Comparison of ENCODE assay signal across 8 cellular contexts in the genomic region with DNA sequence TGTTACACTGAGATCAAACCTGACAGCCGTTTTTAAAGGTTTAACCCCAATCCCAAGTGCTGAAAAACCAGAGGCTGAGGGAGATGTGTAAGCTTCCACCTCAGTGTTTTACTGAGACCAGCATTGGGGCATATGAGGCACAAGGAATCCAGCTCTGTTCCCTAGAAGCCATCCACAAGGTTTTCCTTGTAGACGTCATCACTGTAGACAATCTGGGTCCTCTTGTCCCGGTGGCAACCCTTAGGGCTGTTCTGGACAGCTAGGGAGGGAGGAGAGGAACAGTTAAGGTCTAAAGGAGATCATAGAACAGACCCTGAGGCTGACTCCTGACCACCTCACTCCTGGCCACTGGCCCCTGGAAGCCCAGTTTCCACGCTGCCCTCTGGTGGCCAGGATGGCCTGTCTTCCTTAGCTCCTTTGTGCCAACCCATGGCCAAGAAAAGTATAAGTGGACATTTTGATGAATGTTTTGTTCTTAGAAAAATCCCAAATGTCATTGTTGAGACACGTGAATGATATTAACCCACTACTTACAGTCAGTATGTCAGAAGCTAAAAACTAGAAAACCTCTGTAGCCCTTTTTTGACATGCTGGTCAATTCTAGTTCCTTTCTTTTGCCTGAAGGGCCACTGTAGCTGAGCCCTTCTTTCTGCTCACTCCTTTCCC. TPM values are rescaled to one million over a fixed set of nuclear protein-coding genes. Genes with fewer than 3 reads are reported as not detected.
DNase-seq lines count a peak whose midpoint lies in the region; ATAC-seq and TF ChIP-seq lines count a peak whose summit lies in the region.

No MANE protein-coding gene starts in this region.

- CTCF ChIA-PET in T-cell (lab: Charles Lee) = interaction anchor here (0.5 to 1.5 kb wide), 6 partner anchors 12 to 1365 kb away, joined by 3 to 8 read pairs (median 4); partner anchors contain the start of genes DXO (in 1 of the 2), ZBTB12 (in 1 of the 2) and ZBTB22 (in 1 of the 2)

- H3K27me3 Mint-ChIP-seq in HFFc6 (ENCODE audit: insufficient read depth) (peaks cover 8% of the 10 kb centered on the region), T-cell (no peaks in the 10 kb centered on the region)

- H3K36me3 ChIP-seq in lung (ENCODE audit: control insufficient read depth in 2 of 2, insufficient read depth in 2 of 2, low read length in 2 of 2) = peaks cover 16 to 39% of the 10 kb centered on the region in 2 donors
- H3K36me3 ChIP-seq in tibial artery = peaks cover 50 to 69% (median 55%) of the 10 kb centered on the region in 3 donors

- H3K9me3 Mint-ChIP-seq in HFFc6 (no peaks in the 10 kb centered on the region), T-cell (no peaks in the 10 kb centered on the region)

- peaks cover 21% of the 10 kb centered on the region for H3K4me1 Mint-ChIP-seq in HFFc6 (ENCODE audit: low read depth)
- H3K4me1 Mint-ChIP-seq in T-cell = peaks cover under 1 to 4% (median 2%) of the 10 kb centered on the region in 3 donors

- no peak overlapping the region for H3K4me3 ChIP-seq in lung
- no peak overlapping the region for H3K4me3 ChIP-seq in tibial artery

- intact Hi-C loops in tibial artery (cut with DNase I; ENCODE audit: low total_unique reads) = loop anchor here (5.0 kb wide), 1 partner anchor 45 kb away; no protein-coding TSS in a partner anchor

- POLR2A ChIA-PET in T-cell (lab: Charles Lee) = no interaction called here

- H3K27me3 ChIP-seq in lung (ENCODE audit: control insufficient read depth, insufficient read depth) (no peaks in the 10 kb centered on the region), tibial artery (no peaks in the 10 kb centered on the region)

- H3K9me3 ChIP-seq in lung (ENCODE audit: control insufficient read depth in 2 of 2, insufficient read depth in 1 of 2, low read length in 1 of 2) = no peaks in the 10 kb centered on the region
- no peaks in the 10 kb centered on the region for H3K9me3 ChIP-seq in tibial artery

- H3K4me3 Mint-ChIP-seq in HFFc6 (no peak overlapping the region), T-cell (no peak overlapping the region)

- peak; percentile 28 for DNase-seq in COLO668 (lab: John Stamatoyannopoulos, UW; ENCODE audit: unreplicated experiment)
- peak; percentile 53 for DNase-seq in HFFc6
- peak in 4 of 34 experiments; percentile 11 to 40 (median 24) for DNase-seq in T-cell
- peak; percentile 29 to 63 for DNase-seq in dermis microvascular lymphatic vessel endothelial cell (ENCODE audit: low read depth in 2 of 2)
- DNase-seq in lung (ENCODE audit: low spot score) = peak; percentile 58
- peak in 1 of 2 donors; percentile 45 for DNase-seq in tibial artery
- DNase-seq in occipital lobe (lab: John Stamatoyannopoulos, UW) = no peak
- DNase-seq in NCI-H1048 (lab: John Stamatoyannopoulos, UW) = no peak

- TF ChIP-seq CTCF in HFFc6 (IDR thresholded peaks at IDR 0.05) (peak; percentile 92), lung (IDR thresholded peaks at IDR 0.05; ENCODE audit: control extremely low read depth, extremely low read depth) (peak; percentile 37), tibial artery (IDR thresholded peaks at IDR 0.05) (peak; percentile 66 to 68)

- H3K27ac Mint-ChIP-seq in HFFc6 (peak overlapping the region; percentile 8), T-cell (peak overlapping the region in 1 of 2 donors; percentile 9)

- H3K4me1 ChIP-seq in lung (ENCODE audit: control insufficient read depth in 2 of 2, insufficient read depth in 2 of 2, low read length in 2 of 2) = peaks cover 0 to 4% of the 10 kb centered on the region in 2 donors
- H3K4me1 ChIP-seq in tibial artery = peaks cover 0 to 4% (median under 1%) of the 10 kb centered on the region in 4 donors

- ATAC-seq in T-cell (replicated peaks in 1 of 4) (peak; percentile 42 to 56 (median 48)), lung (ENCODE audit: insufficient read depth, low FRiP score) (peak; percentile 79)

- peaks cover 21% of the 10 kb centered on the region; the same call in 1 of the 2 replicates for H3K36me3 Mint-ChIP-seq in HFFc6 (ENCODE audit: low read depth)
- peaks cover 32% of the 10 kb centered on the region for H3K36me3 Mint-ChIP-seq in T-cell

- WGBS in lung, 2 donors = 55 to 74% methylated on average over 5 of the region's 5 CpGs

- peak overlapping the region in 1 of 2 donors; percentile 17 for H3K27ac ChIP-seq in lung (ENCODE audit: low read depth in 1 of 2, low read length in 1 of 2)
- peak overlapping the region in 1 of 2 donors; percentile 51 for H3K27ac ChIP-seq in tibial artery

RNA-seq across cellular contexts. Expression of gene CFB, which starts 6.4 kb away (rescaled TPM):
- total RNA-seq in HFFc6 (2021; fragmentation: NEBNext Ultra II Directional; extraction: Animal tissue kit (Norgen Biotek cat#: 25700)) = 1 to 10 TPM in 2 of 6 experiments, under 1 TPM in 3, not detected in 1; 0.33 to 1.3 (median 0.81) TPM
- 1 to 10 TPM in 3 of 5 donors, not detected in 2; 1.3 to 2.2 (median 1.8) TPM for total RNA-seq in T-cell
- total RNA-seq in dermis microvascular lymphatic vessel endothelial cell = 0.13 and 0.51 TPM in 2 replicates
- 100 to 1,000 TPM; 212 to 255 TPM for total RNA-seq in lung
- 100 to 1,000 TPM; 173 to 297 TPM for polyA plus RNA-seq in lung
- total RNA-seq in occipital lobe = 0.62 TPM

RNA-seq across cellular contexts. Expression of gene NELFE, which starts 6.5 kb away (rescaled TPM):
- total RNA-seq in HFFc6 (2021; fragmentation: NEBNext Ultra II Directional; extraction: Animal tissue kit (Norgen Biotek cat#: 25700)) = 10 to 100 TPM; 63.4 to 87.0 (median 78.7) TPM
- total RNA-seq in T-cell = 10 to 100 TPM; 47.5 to 51.0 (median 49.4) TPM
- 58.3 and 77.6 TPM in 2 replicates for total RNA-seq in dermis microvascular lymphatic vessel endothelial cell
- total RNA-seq in lung = 10 to 100 TPM; 57.5 to 69.0 TPM
- polyA plus RNA-seq in lung = 10 to 100 TPM; 53.1 to 59.9 TPM
- 37.4 TPM for total RNA-seq in occipital lobe

RNA-seq across cellular contexts. Expression of gene SKIC2, which starts 6.7 kb away (rescaled TPM):
- total RNA-seq in HFFc6 (2021; fragmentation: NEBNext Ultra II Directional; extraction: Animal tissue kit (Norgen Biotek cat#: 25700)) = 10 to 100 TPM; 74.0 to 83.3 (median 77.8) TPM
- total RNA-seq in T-cell = 100 to 1,000 TPM; 104 to 169 (median 112) TPM
- total RNA-seq in dermis microvascular lymphatic vessel endothelial cell = 25.4 and 33.5 TPM in 2 replicates
- total RNA-seq in lung = 10 to 100 TPM; 28.1 to 70.6 TPM
- polyA plus RNA-seq in lung = 10 to 100 TPM; 52.7 to 78.0 TPM
- 27.6 TPM for total RNA-seq in occipital lobe

RNA-seq across cellular contexts. Expression of gene DXO, which starts 19.7 kb away (rescaled TPM):
- 10 to 100 TPM; 14.1 to 20.5 (median 16.5) TPM for total RNA-seq in HFFc6 (2021; fragmentation: NEBNext Ultra II Directional; extraction: Animal tissue kit (Norgen Biotek cat#: 25700))
- total RNA-seq in T-cell (10 to 100 TPM; 30.2 to 53.2 (median 35.4) TPM), dermis microvascular lymphatic vessel endothelial cell (6.4 and 8.0 TPM in 2 replicates), lung (10 to 100 TPM; 11.9 to 18.7 TPM), occipital lobe (6.9 TPM)
- polyA plus RNA-seq in lung = 10 to 100 TPM; 15.1 to 23.9 TPM

RNA-seq across cellular contexts. Expression of gene C2, which starts 24.8 kb away (rescaled TPM):
- under 1 TPM in 4 of 6 experiments, not detected in 2; 0.24 to 0.43 (median 0.43) TPM for total RNA-seq in HFFc6 (2021; fragmentation: NEBNext Ultra II Directional; extraction: Animal tissue kit (Norgen Biotek cat#: 25700))
- total RNA-seq in T-cell (1 to 10 TPM; 1.3 to 5.1 (median 3.7) TPM), dermis microvascular lymphatic vessel endothelial cell (0.13 TPM in 1 of 2 replicates, not detected in the other), lung (100 to 1,000 TPM in 1 of 2 donors, 10 to 100 TPM in 1; 28.6 to 194 TPM), occipital lobe (4.7 TPM)
- 100 to 1,000 TPM in 1 of 2 donors, 10 to 100 TPM in 1; 69.1 to 230 TPM for polyA plus RNA-seq in lung

Comparison
In these comparisons a context has a peak if more than half of its experiments do, and no peak if none do; other contexts are left out.
1. DNase-seq: peak in COLO668 (single experiment), HFFc6 (single experiment), dermis microvascular lymphatic vessel endothelial cell (2 of 2) and lung (single experiment); none in occipital lobe (single experiment) and NCI-H1048 (single experiment).
2. CTCF ChIP-seq: peak in every context shown above with its lines; median percentile 92 in HFFc6; 67 in tibial artery; 37 in lung.
3. RNA of gene CFB, which starts 6.4 kb away (total RNA-seq): 212 to 255 TPM in lung; 1.3 to 2.2 TPM in T-cell, 0.33 to 1.3 TPM in HFFc6, 0.62 TPM in occipital lobe (single experiment) and 0.13 to 0.51 TPM in dermis microvascular lymphatic vessel endothelial cell; every median in the first group is over 10 times any median in the second.